In the genomic region with DNA sequence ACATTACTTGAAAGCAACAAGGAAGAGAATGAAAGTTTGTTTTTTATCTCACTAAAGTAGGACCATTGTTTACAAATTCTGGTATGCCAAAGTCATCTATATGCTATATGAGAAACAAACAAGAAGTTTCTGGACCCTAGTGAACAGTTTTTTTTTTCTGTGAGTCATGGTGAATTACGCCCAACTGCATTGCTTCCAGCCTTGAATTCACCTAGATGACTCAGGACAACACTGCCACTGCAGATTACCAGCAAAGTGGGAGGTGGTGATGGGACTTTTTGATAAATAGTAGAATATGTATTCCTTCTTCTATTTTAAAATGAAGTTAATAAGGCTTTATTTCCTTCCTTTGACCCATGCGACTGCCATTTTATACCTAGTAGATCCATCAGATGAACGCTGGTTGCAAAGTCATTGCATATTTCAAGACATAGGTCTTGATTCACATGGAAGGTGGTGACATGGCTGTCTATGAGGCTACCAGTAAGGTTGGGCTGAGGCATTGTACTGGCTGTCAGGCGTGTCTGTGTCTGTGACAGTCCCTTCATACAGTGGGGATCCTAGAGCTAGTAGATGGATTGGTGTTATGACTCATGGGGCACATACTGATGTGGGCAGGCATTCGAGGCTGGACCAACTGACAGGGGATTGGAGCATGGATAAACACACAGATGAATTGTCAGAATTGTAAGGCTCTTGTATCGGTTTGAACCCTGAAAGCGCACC, we compare ENCODE assay signal across 26 cellular contexts. TPM values are rescaled to one million over a fixed set of nuclear protein-coding genes. Genes with fewer than 3 reads are reported as not detected.
A peak's percentile ranks its signal among the peaks of the same experiment; 100 is the strongest.
DNase-seq lines count a peak whose midpoint lies in the region; ATAC-seq and TF ChIP-seq lines count a peak whose summit lies in the region.
"Had no signal": no experiment of that assay in that cellular context is flagged by ENCODE, and none has a peak within 500 bp of the region (broad histone marks: within the 10 kb centered on the region; RNA-seq: fewer than 3 reads in every experiment).

No MANE protein-coding gene starts in this region.

- H3F3A ChIP-seq in PC-9 (ENCODE audit: insufficient read depth, low read depth), result peaks cover 25% of the 10 kb centered on the region

- H3K9me3 ChIP-seq in PC-9 (ENCODE audit: insufficient read depth, low read depth) (peaks cover 3% of the 10 kb centered on the region), endodermal cell (ENCODE audit: control insufficient read depth, low read length) (no peaks in the 10 kb centered on the region)
- no peaks in the 10 kb centered on the region for H3K9me3 ChIP-seq in naive thymus-derived CD4-positive, alpha-beta T cell (ENCODE audit: control insufficient read depth in 2 of 3, low read length in 3 of 3)
- H3K9me3 ChIP-seq: heart right ventricle, ovary, right atrium auricular region had no signal

- H3K9me2 ChIP-seq in PC-9 (ENCODE audit: insufficient read depth), result no peaks in the 10 kb centered on the region

- POLR2A ChIA-PET in PC-9 (lab: Charles Lee; ENCODE audit: unreplicated experiment), result interaction anchor here (0.7 kb wide), 1 partner anchor 21 kb away, joined by 7 read pairs; no protein-coding TSS in a partner anchor
- POLR2A ChIA-PET in naive thymus-derived CD4-positive, alpha-beta T cell (lab: Charles Lee), result no interaction called here

- H2AFZ ChIP-seq in PC-9, result no peak overlapping the region

- 92 to 100% methylated on average over 5 to 7 of the region's 7 CpGs for WGBS in endodermal cell (ENCODE audit: insufficient coverage in 1 of 2, insufficient read length in 1 of 2), 2 experiments

- H3K9ac ChIP-seq in endodermal cell (ENCODE audit: extremely low read depth, low read length, poor library complexity, severe bottlenecking), result no peak overlapping the region
- H3K9ac ChIP-seq: BLaER1 had no signal

- H3K4me1 Mint-ChIP-seq in activated T-cell treated with anti-CD3 and anti-CD28 coated beads, Interleukin-2, amount 50 U/mL, for 72 hours (ENCODE audit: low read depth), result peaks cover 18% of the 10 kb centered on the region
- H3K4me1 Mint-ChIP-seq in endodermal cell, result peaks cover 6% of the 10 kb centered on the region
- H3K4me1 Mint-ChIP-seq in stimulated activated naive B cell treated with anti-CD40 and anti-IgM and Interleukin-4, amounts not matched to agents 10 μg/mL and 1 μg/mL and 100 μg/mL, for 72 hours, result peaks cover 8 to 10% of the 10 kb centered on the region in 2 donors
- peaks cover 6 to 15% (median 13%) of the 10 kb centered on the region in 7 donors for H3K4me1 Mint-ChIP-seq in naive thymus-derived CD4-positive, alpha-beta T cell

- no peaks in the 10 kb centered on the region for H3K36me3 Mint-ChIP-seq in activated T-cell treated with anti-CD3 and anti-CD28 coated beads, Interleukin-2, amount 50 U/mL, for 72 hours (ENCODE audit: insufficient read depth in 2 of 2)
- no peaks in the 10 kb centered on the region for H3K36me3 Mint-ChIP-seq in endodermal cell (ENCODE audit: low read depth)
- peaks cover 1 to 3% of the 10 kb centered on the region in 2 donors for H3K36me3 Mint-ChIP-seq in stimulated activated naive B cell treated with anti-CD40 and anti-IgM and Interleukin-4, amounts not matched to agents 10 μg/mL and 1 μg/mL and 100 μg/mL, for 72 hours
- peaks cover 9 to 15% (median 11%) of the 10 kb centered on the region in 5 donors for H3K36me3 Mint-ChIP-seq in naive thymus-derived CD4-positive, alpha-beta T cell

- no peaks in the 10 kb centered on the region for H3K27me3 Mint-ChIP-seq in activated T-cell treated with anti-CD3 and anti-CD28 coated beads, Interleukin-2, amount 50 U/mL, for 72 hours (ENCODE audit: low read depth)
- H3K27me3 Mint-ChIP-seq in endodermal cell (ENCODE audit: insufficient read depth), result no peaks in the 10 kb centered on the region
- H3K27me3 Mint-ChIP-seq in stimulated activated naive B cell treated with anti-CD40 and anti-IgM and Interleukin-4, amounts not matched to agents 10 μg/mL and 1 μg/mL and 100 μg/mL, for 72 hours, result no peaks in the 10 kb centered on the region
- no peaks in the 10 kb centered on the region for H3K27me3 Mint-ChIP-seq in naive thymus-derived CD4-positive, alpha-beta T cell
- H3K27me3 Mint-ChIP-seq: activated naive CD8-positive, alpha-beta T cell treated with anti-CD3 and anti-CD28 coated beads, Interleukin-2, amount 50 U/mL, for 24 hours; type B pancreatic cell had no signal

- peak overlapping the region; percentile 33; the same call in 1 of the 2 replicates for H3K4me2 ChIP-seq in PC-9
- H3K4me2 ChIP-seq: BLaER1 had no signal

- DNase-seq in activated T-cell treated with anti-CD3 and anti-CD28 coated beads, Interleukin-2, amount 50 U/mL, for 72 hours, result no peak
- no peak for DNase-seq in activated T-cell treated with anti-CD3 and anti-CD28 coated beads, Interleukin-2, amount 50 U/mL, for 1 hour
- DNase-seq in PC-9 (peak; percentile 26 to 90), endodermal cell (no peak)
- no peak for DNase-seq in stimulated activated naive B cell treated with anti-CD40 and anti-IgM and Interleukin-4, amounts not matched to agents 10 μg/mL and 1 μg/mL and 100 μg/mL, for 72 hours
- DNase-seq in naive thymus-derived CD4-positive, alpha-beta T cell, result no peak
- DNase-seq: activated CD4-positive, CD25-positive, alpha-beta regulatory T cell treated with anti-CD3 and anti-CD28 coated beads, Interleukin-2, amount 50 U/mL, for 72 hours; activated effector memory CD4-positive, alpha-beta T cell treated with Interleukin-2 at 50 U/mL for 16 hours; activated naive CD8-positive, alpha-beta T cell treated with anti-CD3 and anti-CD28 coated beads, Interleukin-2, amount 50 U/mL, for 24 hours; COR-L47; DND-41; GOT3; heart right ventricle; left ventricle myocardium superior; midbrain; MM.1S; NCI-H1436 treated with DMSO at 0.1 percent for 48 hours; ovary; stimulated activated CD4-positive, alpha-beta T cell treated with anti-CD3 and anti-CD28 coated beads, Interleukin-12 subunit alpha, Interleukin-12 subunit beta, amount 100 ng/mL, for 4 hours had no signal

- no peak overlapping the region for H3K4me3 Mint-ChIP-seq in activated T-cell treated with anti-CD3 and anti-CD28 coated beads, Interleukin-2, amount 50 U/mL, for 72 hours
- no peak overlapping the region for H3K4me3 Mint-ChIP-seq in endodermal cell
- H3K4me3 Mint-ChIP-seq in stimulated activated naive B cell treated with anti-CD40 and anti-IgM and Interleukin-4, amounts not matched to agents 10 μg/mL and 1 μg/mL and 100 μg/mL, for 72 hours, result no peak overlapping the region
- H3K4me3 Mint-ChIP-seq in naive thymus-derived CD4-positive, alpha-beta T cell, result no peak overlapping the region
- H3K4me3 Mint-ChIP-seq: activated naive CD8-positive, alpha-beta T cell treated with anti-CD3 and anti-CD28 coated beads, Interleukin-2, amount 50 U/mL, for 24 hours; nephron; type B pancreatic cell had no signal

- peak overlapping the region; percentile 64 for H3K27ac ChIP-seq in PC-9
- no peak overlapping the region for H3K27ac ChIP-seq in endodermal cell (ENCODE audit: low read depth, low read length)
- no peak overlapping the region for H3K27ac ChIP-seq in naive thymus-derived CD4-positive, alpha-beta T cell (ENCODE audit: low read depth, low read length)
- H3K27ac ChIP-seq: BLaER1, heart right ventricle, ovary, right atrium auricular region had no signal

- no TSS peak for BruUV-seq in PC-9 (replicated peaks; lab: Mats Ljungman, UMichigan)

- no peaks in the 10 kb centered on the region for H3K79me2 ChIP-seq in PC-9 (ENCODE audit: low read depth)

- H3K27me3 ChIP-seq in PC-9 (ENCODE audit: insufficient read depth, low read depth) (no peaks in the 10 kb centered on the region), endodermal cell (ENCODE audit: control insufficient read depth, insufficient read depth, low read length, poor library complexity, severe bottlenecking) (no peaks in the 10 kb centered on the region)
- no peaks in the 10 kb centered on the region for H3K27me3 ChIP-seq in naive thymus-derived CD4-positive, alpha-beta T cell (ENCODE audit: control insufficient read depth in 2 of 2, insufficient read depth in 2 of 2, low read length in 2 of 2)
- H3K27me3 ChIP-seq: BLaER1, heart right ventricle, ovary, right atrium auricular region had no signal

- peaks cover 0 to 3% of the 10 kb centered on the region in 2 donors for H3K9me3 Mint-ChIP-seq in activated T-cell treated with anti-CD3 and anti-CD28 coated beads, Interleukin-2, amount 50 U/mL, for 72 hours
- no peaks in the 10 kb centered on the region for H3K9me3 Mint-ChIP-seq in endodermal cell
- no peaks in the 10 kb centered on the region for H3K9me3 Mint-ChIP-seq in stimulated activated naive B cell treated with anti-CD40 and anti-IgM and Interleukin-4, amounts not matched to agents 10 μg/mL and 1 μg/mL and 100 μg/mL, for 72 hours
- peaks cover 0 to 3% (median 0%) of the 10 kb centered on the region in 11 donors for H3K9me3 Mint-ChIP-seq in naive thymus-derived CD4-positive, alpha-beta T cell
- H3K9me3 Mint-ChIP-seq: activated naive CD8-positive, alpha-beta T cell treated with anti-CD3 and anti-CD28 coated beads, Interleukin-2, amount 50 U/mL, for 24 hours; nephron; type B pancreatic cell had no signal

- peak; percentile 76 for ATAC-seq in activated T-cell treated with anti-CD3 and anti-CD28 coated beads, Interleukin-2, amount 50 U/mL, for 72 hours (replicated peaks in 1 of 2)
- ATAC-seq in stimulated activated naive B cell treated with anti-CD40 and anti-IgM and Interleukin-4, amounts not matched to agents 10 μg/mL and 1 μg/mL and 100 μg/mL, for 72 hours (replicated peaks), result peak in 1 of 2 donors; percentile 45
- ATAC-seq in naive thymus-derived CD4-positive, alpha-beta T cell, result no peak
- ATAC-seq in HG02798 (IDR thresholded peaks at IDR 0.05; ENCODE audit: poor library complexity, unreplicated experiment), result no peak
- no peak for ATAC-seq in GM21447 (IDR thresholded peaks at IDR 0.05; ENCODE audit: unreplicated experiment)
- ATAC-seq: activated naive CD8-positive, alpha-beta T cell treated with anti-CD3 and anti-CD28 coated beads, Interleukin-2, amount 50 U/mL, for 24 hours; heart right ventricle; left ventricle myocardium superior; Right ventricle myocardium inferior had no signal

- peaks cover 49% of the 10 kb centered on the region for H3K4me1 ChIP-seq in PC-9 (replicated peaks; ENCODE audit: insufficient read depth)
- H3K4me1 ChIP-seq in endodermal cell (ENCODE audit: control insufficient read depth, insufficient read depth, low read length), result no peaks in the 10 kb centered on the region
- peaks cover 0 to 8% of the 10 kb centered on the region in 2 donors for H3K4me1 ChIP-seq in naive thymus-derived CD4-positive, alpha-beta T cell (ENCODE audit: control insufficient read depth in 2 of 2, insufficient read depth in 2 of 2, low read length in 2 of 2)

- no peaks in the 10 kb centered on the region for H4K20me1 ChIP-seq in PC-9 (ENCODE audit: insufficient read depth)
- H4K20me1 ChIP-seq: BLaER1 had no signal

- intact Hi-C loops in PC-9 (cut with micrococcal nuclease; ENCODE audit: unreplicated experiment), result no loop called here
- intact Hi-C loops in naive thymus-derived CD4-positive, alpha-beta T cell (cut with micrococcal nuclease), result no loop called here

- CTCF ChIA-PET in PC-9 (lab: Charles Lee), result no interaction called here
- CTCF ChIA-PET in naive thymus-derived CD4-positive, alpha-beta T cell (lab: Charles Lee), result no interaction called here

- no peak for TF ChIP-seq CTCF in PC-9 (conservative IDR thresholded peaks at IDR 0.05)
- no peak for TF ChIP-seq CTCF in endodermal cell (conservative IDR thresholded peaks at IDR 0.05)

- no peak overlapping the region for H3K27ac Mint-ChIP-seq in activated T-cell treated with anti-CD3 and anti-CD28 coated beads, Interleukin-2, amount 50 U/mL, for 72 hours
- peak overlapping the region; percentile 36 for H3K27ac Mint-ChIP-seq in endodermal cell
- H3K27ac Mint-ChIP-seq in stimulated activated naive B cell treated with anti-CD40 and anti-IgM and Interleukin-4, amounts not matched to agents 10 μg/mL and 1 μg/mL and 100 μg/mL, for 72 hours, result peak overlapping the region; percentile 39
- H3K27ac Mint-ChIP-seq in naive thymus-derived CD4-positive, alpha-beta T cell, result no peak overlapping the region
- H3K27ac Mint-ChIP-seq: activated naive CD8-positive, alpha-beta T cell treated with anti-CD3 and anti-CD28 coated beads, Interleukin-2, amount 50 U/mL, for 24 hours; nephron; type B pancreatic cell had no signal

- no peak overlapping the region for H3K4me3 ChIP-seq in PC-9
- no peak overlapping the region for H3K4me3 ChIP-seq in endodermal cell (ENCODE audit: low read length)
- H3K4me3 ChIP-seq in naive thymus-derived CD4-positive, alpha-beta T cell (ENCODE audit: low read length), result no peak overlapping the region
- H3K4me3 ChIP-seq: BLaER1, heart right ventricle, ovary, right atrium auricular region had no signal

- H3K36me3 ChIP-seq in PC-9 (ENCODE audit: low read depth) (no peaks in the 10 kb centered on the region), endodermal cell (ENCODE audit: control insufficient read depth, insufficient read depth, low read length) (no peaks in the 10 kb centered on the region)
- H3K36me3 ChIP-seq in naive thymus-derived CD4-positive, alpha-beta T cell (ENCODE audit: control insufficient read depth in 2 of 3, insufficient read depth in 3 of 3, low read length in 3 of 3), result no peaks in the 10 kb centered on the region
- H3K36me3 ChIP-seq: heart right ventricle, ovary, right atrium auricular region had no signal

RNA-seq across cellular contexts. Expression of gene APOBEC4, which starts 49.1 kb away (rescaled TPM):
- total RNA-seq in activated T-cell treated with anti-CD3 and anti-CD28 coated beads, Interleukin-2, amount 50 U/mL, for 72 hours, result not detected
- total RNA-seq in PC-9 (2021) (not detected in 2 replicates), endodermal cell (not detected)
- not detected for polyA plus RNA-seq in endodermal cell (2013, experiment 1 of 2)
- polyA plus RNA-seq in endodermal cell (2013, experiment 2 of 2), result not detected
- total RNA-seq in naive thymus-derived CD4-positive, alpha-beta T cell, result not detected
- polyA plus RNA-seq in naive thymus-derived CD4-positive, alpha-beta T cell, result under 1 TPM in 1 of 2 donors, not detected in 1; 0.19 TPM
- total RNA-seq: heart right ventricle, left ventricle myocardium superior, right atrium auricular region, Right ventricle myocardium inferior had no signal
- polyA plus RNA-seq: heart right ventricle, ovary had no signal

Comparison
In these comparisons a context has a peak if more than half of its experiments do, and no peak if none do; other contexts are left out.
1. ATAC-seq: peak in activated T-cell treated with anti-CD3 and anti-CD28 coated beads, Interleukin-2, amount 50 U/mL, for 72 hours (2 of 2); none in naive thymus-derived CD4-positive, alpha-beta T cell (single experiment), HG02798 (single experiment) and GM21447 (single experiment).
2. DNase-seq: peak in PC-9 (2 of 2); none in activated T-cell treated with anti-CD3 and anti-CD28 coated beads, Interleukin-2, amount 50 U/mL, for 72 hours (0 of 2), activated T-cell treated with anti-CD3 and anti-CD28 coated beads, Interleukin-2, amount 50 U/mL, for 1 hour (single experiment), endodermal cell (single experiment), stimulated activated naive B cell treated with anti-CD40 and anti-IgM and Interleukin-4, amounts not matched to agents 10 μg/mL and 1 μg/mL and 100 μg/mL, for 72 hours (single experiment) and naive thymus-derived CD4-positive, alpha-beta T cell (0 of 9).
3. H3K27ac Mint-ChIP-seq: peak in endodermal cell (single experiment) and stimulated activated naive B cell treated with anti-CD40 and anti-IgM and Interleukin-4, amounts not matched to agents 10 μg/mL and 1 μg/mL and 100 μg/mL, for 72 hours (single experiment); none in activated T-cell treated with anti-CD3 and anti-CD28 coated beads, Interleukin-2, amount 50 U/mL, for 72 hours (single experiment) and naive thymus-derived CD4-positive, alpha-beta T cell (0 of 9).